1 cellular context compared by ENCODE assay signal in the genomic region with DNA sequence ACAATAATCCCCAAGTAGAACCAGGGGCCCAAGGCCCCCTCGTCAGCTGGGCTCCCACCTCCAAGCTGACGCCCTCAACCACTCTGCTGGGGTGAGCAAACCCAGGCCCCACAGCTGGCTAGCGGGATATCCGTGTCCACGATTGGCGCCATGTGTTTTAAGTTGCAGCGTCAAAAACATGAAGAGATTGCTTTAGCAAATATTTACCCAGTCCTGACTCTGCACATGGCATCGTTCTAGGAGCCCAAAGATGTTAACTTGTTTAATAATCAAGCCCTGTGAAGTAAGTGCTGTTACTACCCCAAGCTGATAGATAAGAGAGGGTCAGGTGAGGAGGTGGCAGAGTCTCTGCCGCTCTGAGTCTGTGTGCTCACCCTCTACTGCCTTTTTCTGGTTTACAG.
TF ChIP-seq lines count a peak whose summit lies in the region.

No MANE protein-coding gene starts in this region.

TF ChIP-seq in K562, 482 proteins besides CTCF, POLR2A, EP300 and RAD21:
- TF ChIP-seq ETV1 (tag; conservative IDR thresholded peaks at IDR 0.05; ENCODE audit: low read depth) (no peak), NCOA6 (IDR thresholded peaks at IDR 0.05) (no peak), MCM5 (IDR thresholded peaks at IDR 0.05; ENCODE audit: low read depth) (no peak), ZNF780A (CRISPR knock-in tag; IDR thresholded peaks at IDR 0.05) (no peak), ZNF311 (CRISPR knock-in tag; IDR thresholded peaks at IDR 0.05) (no peak), L3MBTL2 (IDR thresholded peaks at IDR 0.05) (peak; percentile 53; the same call in 1 of the 2 replicates), ARNT (IDR thresholded peaks at IDR 0.05) (no peak), ZNF695 (CRISPR knock-in tag; IDR thresholded peaks at IDR 0.05) (no peak), ARHGAP35 (IDR thresholded peaks at IDR 0.05; ENCODE audit: partially characterized antibody) (no peak), ZNF175 (CRISPR knock-in tag; IDR thresholded peaks at IDR 0.05; ENCODE audit: low read depth) (no peak)
- TF ChIP-seq, protein P1, sequence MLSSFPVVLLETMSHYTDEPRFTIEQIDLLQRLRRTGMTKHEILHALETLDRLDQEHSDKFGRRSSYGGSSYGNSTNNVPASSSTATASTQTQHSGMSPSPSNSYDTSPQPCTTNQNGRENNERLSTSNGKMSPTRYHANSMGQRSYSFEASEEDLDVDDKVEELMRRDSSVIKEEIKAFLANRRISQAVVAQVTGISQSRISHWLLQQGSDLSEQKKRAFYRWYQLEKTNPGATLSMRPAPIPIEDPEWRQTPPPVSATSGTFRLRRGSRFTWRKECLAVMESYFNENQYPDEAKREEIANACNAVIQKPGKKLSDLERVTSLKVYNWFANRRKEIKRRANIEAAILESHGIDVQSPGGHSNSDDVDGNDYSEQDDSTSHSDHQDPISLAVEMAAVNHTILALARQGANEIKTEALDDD (IDR thresholded peaks at IDR 0.05), result 0 out of 2 replicates have a peak, but pooled peaks have one; percentile 7
- TF ChIP-seq, protein P2, sequence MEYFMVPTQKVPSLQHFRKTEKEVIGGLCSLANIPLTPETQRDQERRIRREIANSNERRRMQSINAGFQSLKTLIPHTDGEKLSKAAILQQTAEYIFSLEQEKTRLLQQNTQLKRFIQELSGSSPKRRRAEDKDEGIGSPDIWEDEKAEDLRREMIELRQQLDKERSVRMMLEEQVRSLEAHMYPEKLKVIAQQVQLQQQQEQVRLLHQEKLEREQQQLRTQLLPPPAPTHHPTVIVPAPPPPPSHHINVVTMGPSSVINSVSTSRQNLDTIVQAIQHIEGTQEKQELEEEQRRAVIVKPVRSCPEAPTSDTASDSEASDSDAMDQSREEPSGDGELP (CRISPR knock-in tag; IDR thresholded peaks at IDR 0.05; ENCODE audit: borderline replicate concordance), result peak; percentile 24; the same call in 1 of the 2 replicates
- TF ChIP-seq, protein P3, sequence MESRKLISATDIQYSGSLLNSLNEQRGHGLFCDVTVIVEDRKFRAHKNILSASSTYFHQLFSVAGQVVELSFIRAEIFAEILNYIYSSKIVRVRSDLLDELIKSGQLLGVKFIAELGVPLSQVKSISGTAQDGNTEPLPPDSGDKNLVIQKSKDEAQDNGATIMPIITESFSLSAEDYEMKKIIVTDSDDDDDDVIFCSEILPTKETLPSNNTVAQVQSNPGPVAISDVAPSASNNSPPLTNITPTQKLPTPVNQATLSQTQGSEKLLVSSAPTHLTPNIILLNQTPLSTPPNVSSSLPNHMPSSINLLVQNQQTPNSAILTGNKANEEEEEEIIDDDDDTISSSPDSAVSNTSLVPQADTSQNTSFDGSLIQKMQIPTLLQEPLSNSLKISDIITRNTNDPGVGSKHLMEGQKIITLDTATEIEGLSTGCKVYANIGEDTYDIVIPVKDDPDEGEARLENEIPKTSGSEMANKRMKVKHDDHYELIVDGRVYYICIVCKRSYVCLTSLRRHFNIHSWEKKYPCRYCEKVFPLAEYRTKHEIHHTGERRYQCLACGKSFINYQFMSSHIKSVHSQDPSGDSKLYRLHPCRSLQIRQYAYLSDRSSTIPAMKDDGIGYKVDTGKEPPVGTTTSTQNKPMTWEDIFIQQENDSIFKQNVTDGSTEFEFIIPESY (CRISPR knock-in tag; IDR thresholded peaks at IDR 0.05), result peak; percentile 99
- TF ChIP-seq, protein P4, sequence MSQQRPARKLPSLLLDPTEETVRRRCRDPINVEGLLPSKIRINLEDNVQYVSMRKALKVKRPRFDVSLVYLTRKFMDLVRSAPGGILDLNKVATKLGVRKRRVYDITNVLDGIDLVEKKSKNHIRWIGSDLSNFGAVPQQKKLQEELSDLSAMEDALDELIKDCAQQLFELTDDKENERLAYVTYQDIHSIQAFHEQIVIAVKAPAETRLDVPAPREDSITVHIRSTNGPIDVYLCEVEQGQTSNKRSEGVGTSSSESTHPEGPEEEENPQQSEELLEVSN (IDR thresholded peaks at IDR 0.05; ENCODE audit: borderline replicate concordance in 1 of 2, extremely low read depth in 1 of 2, insufficient read depth in 1 of 2, insufficient read length in 1 of 2, low read depth in 1 of 2, low read length in 1 of 2, poor library complexity in 1 of 2, severe bottlenecking in 1 of 2), result peak in 1 of 2 experiments; percentile 47
- TF ChIP-seq, protein P5, sequence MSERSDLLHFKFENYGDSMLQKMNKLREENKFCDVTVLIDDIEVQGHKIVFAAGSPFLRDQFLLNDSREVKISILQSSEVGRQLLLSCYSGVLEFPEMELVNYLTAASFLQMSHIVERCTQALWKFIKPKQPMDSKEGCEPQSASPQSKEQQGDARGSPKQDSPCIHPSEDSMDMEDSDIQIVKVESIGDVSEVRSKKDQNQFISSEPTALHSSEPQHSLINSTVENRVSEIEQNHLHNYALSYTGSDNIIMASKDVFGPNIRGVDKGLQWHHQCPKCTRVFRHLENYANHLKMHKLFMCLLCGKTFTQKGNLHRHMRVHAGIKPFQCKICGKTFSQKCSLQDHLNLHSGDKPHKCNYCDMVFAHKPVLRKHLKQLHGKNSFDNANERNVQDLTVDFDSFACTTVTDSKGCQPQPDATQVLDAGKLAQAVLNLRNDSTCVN (CRISPR knock-in tag; IDR thresholded peaks at IDR 0.05), result no peak
- TF ChIP-seq, protein P6, sequence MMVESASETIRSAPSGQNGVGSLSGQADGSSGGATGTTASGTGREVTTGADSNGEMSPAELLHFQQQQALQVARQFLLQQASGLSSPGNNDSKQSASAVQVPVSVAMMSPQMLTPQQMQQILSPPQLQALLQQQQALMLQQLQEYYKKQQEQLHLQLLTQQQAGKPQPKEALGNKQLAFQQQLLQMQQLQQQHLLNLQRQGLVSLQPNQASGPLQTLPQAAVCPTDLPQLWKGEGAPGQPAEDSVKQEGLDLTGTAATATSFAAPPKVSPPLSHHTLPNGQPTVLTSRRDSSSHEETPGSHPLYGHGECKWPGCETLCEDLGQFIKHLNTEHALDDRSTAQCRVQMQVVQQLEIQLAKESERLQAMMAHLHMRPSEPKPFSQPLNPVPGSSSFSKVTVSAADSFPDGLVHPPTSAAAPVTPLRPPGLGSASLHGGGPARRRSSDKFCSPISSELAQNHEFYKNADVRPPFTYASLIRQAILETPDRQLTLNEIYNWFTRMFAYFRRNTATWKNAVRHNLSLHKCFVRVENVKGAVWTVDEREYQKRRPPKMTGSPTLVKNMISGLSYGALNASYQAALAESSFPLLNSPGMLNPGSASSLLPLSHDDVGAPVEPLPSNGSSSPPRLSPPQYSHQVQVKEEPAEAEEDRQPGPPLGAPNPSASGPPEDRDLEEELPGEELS (CRISPR knock-in tag; IDR thresholded peaks at IDR 0.05; ENCODE audit: borderline replicate concordance), result no peak
- TF ChIP-seq, protein P7, sequence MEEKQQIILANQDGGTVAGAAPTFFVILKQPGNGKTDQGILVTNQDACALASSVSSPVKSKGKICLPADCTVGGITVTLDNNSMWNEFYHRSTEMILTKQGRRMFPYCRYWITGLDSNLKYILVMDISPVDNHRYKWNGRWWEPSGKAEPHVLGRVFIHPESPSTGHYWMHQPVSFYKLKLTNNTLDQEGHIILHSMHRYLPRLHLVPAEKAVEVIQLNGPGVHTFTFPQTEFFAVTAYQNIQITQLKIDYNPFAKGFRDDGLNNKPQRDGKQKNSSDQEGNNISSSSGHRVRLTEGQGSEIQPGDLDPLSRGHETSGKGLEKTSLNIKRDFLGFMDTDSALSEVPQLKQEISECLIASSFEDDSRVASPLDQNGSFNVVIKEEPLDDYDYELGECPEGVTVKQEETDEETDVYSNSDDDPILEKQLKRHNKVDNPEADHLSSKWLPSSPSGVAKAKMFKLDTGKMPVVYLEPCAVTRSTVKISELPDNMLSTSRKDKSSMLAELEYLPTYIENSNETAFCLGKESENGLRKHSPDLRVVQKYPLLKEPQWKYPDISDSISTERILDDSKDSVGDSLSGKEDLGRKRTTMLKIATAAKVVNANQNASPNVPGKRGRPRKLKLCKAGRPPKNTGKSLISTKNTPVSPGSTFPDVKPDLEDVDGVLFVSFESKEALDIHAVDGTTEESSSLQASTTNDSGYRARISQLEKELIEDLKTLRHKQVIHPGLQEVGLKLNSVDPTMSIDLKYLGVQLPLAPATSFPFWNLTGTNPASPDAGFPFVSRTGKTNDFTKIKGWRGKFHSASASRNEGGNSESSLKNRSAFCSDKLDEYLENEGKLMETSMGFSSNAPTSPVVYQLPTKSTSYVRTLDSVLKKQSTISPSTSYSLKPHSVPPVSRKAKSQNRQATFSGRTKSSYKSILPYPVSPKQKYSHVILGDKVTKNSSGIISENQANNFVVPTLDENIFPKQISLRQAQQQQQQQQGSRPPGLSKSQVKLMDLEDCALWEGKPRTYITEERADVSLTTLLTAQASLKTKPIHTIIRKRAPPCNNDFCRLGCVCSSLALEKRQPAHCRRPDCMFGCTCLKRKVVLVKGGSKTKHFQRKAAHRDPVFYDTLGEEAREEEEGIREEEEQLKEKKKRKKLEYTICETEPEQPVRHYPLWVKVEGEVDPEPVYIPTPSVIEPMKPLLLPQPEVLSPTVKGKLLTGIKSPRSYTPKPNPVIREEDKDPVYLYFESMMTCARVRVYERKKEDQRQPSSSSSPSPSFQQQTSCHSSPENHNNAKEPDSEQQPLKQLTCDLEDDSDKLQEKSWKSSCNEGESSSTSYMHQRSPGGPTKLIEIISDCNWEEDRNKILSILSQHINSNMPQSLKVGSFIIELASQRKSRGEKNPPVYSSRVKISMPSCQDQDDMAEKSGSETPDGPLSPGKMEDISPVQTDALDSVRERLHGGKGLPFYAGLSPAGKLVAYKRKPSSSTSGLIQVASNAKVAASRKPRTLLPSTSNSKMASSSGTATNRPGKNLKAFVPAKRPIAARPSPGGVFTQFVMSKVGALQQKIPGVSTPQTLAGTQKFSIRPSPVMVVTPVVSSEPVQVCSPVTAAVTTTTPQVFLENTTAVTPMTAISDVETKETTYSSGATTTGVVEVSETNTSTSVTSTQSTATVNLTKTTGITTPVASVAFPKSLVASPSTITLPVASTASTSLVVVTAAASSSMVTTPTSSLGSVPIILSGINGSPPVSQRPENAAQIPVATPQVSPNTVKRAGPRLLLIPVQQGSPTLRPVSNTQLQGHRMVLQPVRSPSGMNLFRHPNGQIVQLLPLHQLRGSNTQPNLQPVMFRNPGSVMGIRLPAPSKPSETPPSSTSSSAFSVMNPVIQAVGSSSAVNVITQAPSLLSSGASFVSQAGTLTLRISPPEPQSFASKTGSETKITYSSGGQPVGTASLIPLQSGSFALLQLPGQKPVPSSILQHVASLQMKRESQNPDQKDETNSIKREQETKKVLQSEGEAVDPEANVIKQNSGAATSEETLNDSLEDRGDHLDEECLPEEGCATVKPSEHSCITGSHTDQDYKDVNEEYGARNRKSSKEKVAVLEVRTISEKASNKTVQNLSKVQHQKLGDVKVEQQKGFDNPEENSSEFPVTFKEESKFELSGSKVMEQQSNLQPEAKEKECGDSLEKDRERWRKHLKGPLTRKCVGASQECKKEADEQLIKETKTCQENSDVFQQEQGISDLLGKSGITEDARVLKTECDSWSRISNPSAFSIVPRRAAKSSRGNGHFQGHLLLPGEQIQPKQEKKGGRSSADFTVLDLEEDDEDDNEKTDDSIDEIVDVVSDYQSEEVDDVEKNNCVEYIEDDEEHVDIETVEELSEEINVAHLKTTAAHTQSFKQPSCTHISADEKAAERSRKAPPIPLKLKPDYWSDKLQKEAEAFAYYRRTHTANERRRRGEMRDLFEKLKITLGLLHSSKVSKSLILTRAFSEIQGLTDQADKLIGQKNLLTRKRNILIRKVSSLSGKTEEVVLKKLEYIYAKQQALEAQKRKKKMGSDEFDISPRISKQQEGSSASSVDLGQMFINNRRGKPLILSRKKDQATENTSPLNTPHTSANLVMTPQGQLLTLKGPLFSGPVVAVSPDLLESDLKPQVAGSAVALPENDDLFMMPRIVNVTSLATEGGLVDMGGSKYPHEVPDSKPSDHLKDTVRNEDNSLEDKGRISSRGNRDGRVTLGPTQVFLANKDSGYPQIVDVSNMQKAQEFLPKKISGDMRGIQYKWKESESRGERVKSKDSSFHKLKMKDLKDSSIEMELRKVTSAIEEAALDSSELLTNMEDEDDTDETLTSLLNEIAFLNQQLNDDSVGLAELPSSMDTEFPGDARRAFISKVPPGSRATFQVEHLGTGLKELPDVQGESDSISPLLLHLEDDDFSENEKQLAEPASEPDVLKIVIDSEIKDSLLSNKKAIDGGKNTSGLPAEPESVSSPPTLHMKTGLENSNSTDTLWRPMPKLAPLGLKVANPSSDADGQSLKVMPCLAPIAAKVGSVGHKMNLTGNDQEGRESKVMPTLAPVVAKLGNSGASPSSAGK (IDR thresholded peaks at IDR 0.05), result peak; percentile 44
